Comparison of ENCODE assay signal across 1 cellular context in genomic region chr2:236166157-236166780, GRCh38.
TF ChIP-seq lines count a peak whose summit lies in the region.

No MANE protein-coding gene starts in this region.

TF ChIP-seq in HepG2, 621 proteins besides CTCF, POLR2A, EP300 and RAD21 (continued from another document):
- TF ChIP-seq, protein P1, sequence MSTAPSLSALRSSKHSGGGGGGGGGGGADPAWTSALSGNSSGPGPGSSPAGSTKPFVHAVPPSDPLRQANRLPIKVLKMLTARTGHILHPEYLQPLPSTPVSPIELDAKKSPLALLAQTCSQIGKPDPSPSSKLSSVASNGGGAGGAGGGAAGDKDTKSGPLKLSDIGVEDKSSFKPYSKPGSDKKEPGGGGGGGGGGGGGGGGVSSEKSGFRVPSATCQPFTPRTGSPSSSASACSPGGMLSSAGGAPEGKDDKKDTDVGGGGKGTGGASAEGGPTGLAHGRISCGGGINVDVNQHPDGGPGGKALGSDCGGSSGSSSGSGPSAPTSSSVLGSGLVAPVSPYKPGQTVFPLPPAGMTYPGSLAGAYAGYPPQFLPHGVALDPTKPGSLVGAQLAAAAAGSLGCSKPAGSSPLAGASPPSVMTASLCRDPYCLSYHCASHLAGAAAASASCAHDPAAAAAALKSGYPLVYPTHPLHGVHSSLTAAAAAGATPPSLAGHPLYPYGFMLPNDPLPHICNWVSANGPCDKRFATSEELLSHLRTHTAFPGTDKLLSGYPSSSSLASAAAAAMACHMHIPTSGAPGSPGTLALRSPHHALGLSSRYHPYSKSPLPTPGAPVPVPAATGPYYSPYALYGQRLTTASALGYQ (CRISPR knock-in tag; IDR thresholded peaks at IDR 0.05) = no peak
